1 cellular context compared by ENCODE assay signal in the genomic region with DNA sequence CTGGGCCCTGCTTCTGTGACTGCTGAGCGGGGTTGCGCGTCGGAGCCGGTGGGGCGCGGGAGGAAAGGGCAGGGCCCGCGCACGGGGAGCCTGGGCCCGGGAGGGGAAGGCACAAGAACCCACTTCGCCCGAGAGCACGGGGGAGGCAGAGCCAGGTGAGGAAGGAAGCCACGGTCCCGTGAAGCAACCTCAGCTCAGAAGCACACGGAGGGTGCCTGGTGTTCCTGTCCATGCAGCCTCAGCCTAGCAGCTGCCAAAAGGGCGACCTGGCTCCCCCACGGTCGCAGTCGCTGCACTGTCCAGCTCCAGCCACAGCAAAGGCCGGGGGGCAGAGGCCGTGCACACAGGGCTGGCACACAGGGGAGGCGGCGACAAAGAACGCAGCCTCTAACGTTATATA.
TF ChIP-seq lines count a peak whose summit lies in the region.

No MANE protein-coding gene starts in this region.

TF ChIP-seq in HCT116, 20 proteins besides CTCF, POLR2A, EP300 and RAD21 (continued from another document):
- TF ChIP-seq, protein P1, sequence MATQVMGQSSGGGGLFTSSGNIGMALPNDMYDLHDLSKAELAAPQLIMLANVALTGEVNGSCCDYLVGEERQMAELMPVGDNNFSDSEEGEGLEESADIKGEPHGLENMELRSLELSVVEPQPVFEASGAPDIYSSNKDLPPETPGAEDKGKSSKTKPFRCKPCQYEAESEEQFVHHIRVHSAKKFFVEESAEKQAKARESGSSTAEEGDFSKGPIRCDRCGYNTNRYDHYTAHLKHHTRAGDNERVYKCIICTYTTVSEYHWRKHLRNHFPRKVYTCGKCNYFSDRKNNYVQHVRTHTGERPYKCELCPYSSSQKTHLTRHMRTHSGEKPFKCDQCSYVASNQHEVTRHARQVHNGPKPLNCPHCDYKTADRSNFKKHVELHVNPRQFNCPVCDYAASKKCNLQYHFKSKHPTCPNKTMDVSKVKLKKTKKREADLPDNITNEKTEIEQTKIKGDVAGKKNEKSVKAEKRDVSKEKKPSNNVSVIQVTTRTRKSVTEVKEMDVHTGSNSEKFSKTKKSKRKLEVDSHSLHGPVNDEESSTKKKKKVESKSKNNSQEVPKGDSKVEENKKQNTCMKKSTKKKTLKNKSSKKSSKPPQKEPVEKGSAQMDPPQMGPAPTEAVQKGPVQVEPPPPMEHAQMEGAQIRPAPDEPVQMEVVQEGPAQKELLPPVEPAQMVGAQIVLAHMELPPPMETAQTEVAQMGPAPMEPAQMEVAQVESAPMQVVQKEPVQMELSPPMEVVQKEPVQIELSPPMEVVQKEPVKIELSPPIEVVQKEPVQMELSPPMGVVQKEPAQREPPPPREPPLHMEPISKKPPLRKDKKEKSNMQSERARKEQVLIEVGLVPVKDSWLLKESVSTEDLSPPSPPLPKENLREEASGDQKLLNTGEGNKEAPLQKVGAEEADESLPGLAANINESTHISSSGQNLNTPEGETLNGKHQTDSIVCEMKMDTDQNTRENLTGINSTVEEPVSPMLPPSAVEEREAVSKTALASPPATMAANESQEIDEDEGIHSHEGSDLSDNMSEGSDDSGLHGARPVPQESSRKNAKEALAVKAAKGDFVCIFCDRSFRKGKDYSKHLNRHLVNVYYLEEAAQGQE (IDR thresholded peaks at IDR 0.05; ENCODE audit: low read depth), result no peak
